Comparison of ENCODE assay signal across 10 cellular contexts in genomic region chr2:16218651-16219050, GRCh38.
DNase-seq lines count a peak whose midpoint lies in the region; ATAC-seq, FAIRE-seq and TF ChIP-seq lines count a peak whose summit lies in the region.
"Had no signal": no experiment of that assay in that cellular context is flagged by ENCODE, and none has a peak within 500 bp of the region (broad histone marks: within the 10 kb centered on the region; RNA-seq: fewer than 3 reads in every experiment).

No MANE protein-coding gene starts in this region.

- H3K4me3 ChIP-seq in mammary epithelial cell (replicated peaks in 1 of 3; ENCODE audit: insufficient read depth in 1 of 3, low read depth in 2 of 3, low read length in 3 of 3) (no peak overlapping the region), transverse colon (no peak overlapping the region)

- in situ Hi-C loops in T47D (cut with HindIII; ENCODE audit: low pct_unique_long_range_greater_than_20kb, low sequenced_read_pairs): no loop called here
- in situ Hi-C loops in mammary epithelial cell (cut with MboI; ENCODE audit: low sequenced_read_pairs in 2 of 2): no loop called here
- in situ Hi-C loops in transverse colon (cut with MboI; ENCODE audit: low pct_ligation_motif_present in 1 of 4, low pct_unique_long_range_greater_than_20kb in 1 of 4, low sequenced_read_pairs in 3 of 4): no loop called here

- TF ChIP-seq POLR2A in transverse colon (IDR thresholded peaks at IDR 0.05): no peak
- TF ChIP-seq POLR2A in GM12891 (IDR thresholded peaks at IDR 0.05; ENCODE audit: low read depth, low read length): no peak

- H4K20me1 ChIP-seq in mammary epithelial cell (ENCODE audit: insufficient read depth, low read length): no peaks in the 10 kb centered on the region

- no peak for FAIRE-seq in GM12891 (lab: Jason Lieb, UNC)

- H3K27me3 ChIP-seq in mammary epithelial cell (ENCODE audit: insufficient read depth, low read length): no peaks in the 10 kb centered on the region
- H3K27me3 ChIP-seq in transverse colon: no peaks in the 10 kb centered on the region

- no peak overlapping the region for H3K4me2 ChIP-seq in mammary epithelial cell (ENCODE audit: insufficient read depth, low read depth, low read length)

- intact Hi-C loops in mammary epithelial cell (cut with micrococcal nuclease) (no loop called here), transverse colon (cut with DNase I; ENCODE audit: low total_unique reads) (no loop called here)

- H3K27ac ChIP-seq in mammary epithelial cell (ENCODE audit: insufficient read depth, low read depth, low read length) (no peak overlapping the region), transverse colon (no peak overlapping the region)

- WGBS in mammary epithelial cell (ENCODE audit: low coverage, missing lambda C conversion rate): 47% methylated on average over 3 of the region's 3 CpGs
- 15 to 20% methylated on average over 1 to 3 of the region's 3 CpGs for WGBS in transverse colon (ENCODE audit: low coverage in 1 of 2), 2 donors

- ATAC-seq in GM19455 (IDR thresholded peaks at IDR 0.05; ENCODE audit: unreplicated experiment): no peak

- TF ChIP-seq EP300 in transverse colon (IDR thresholded peaks at IDR 0.05; ENCODE audit: low read depth): no peak

- no TSS peak for BruUV-seq in mammary epithelial cell (replicated peaks; lab: Mats Ljungman, UMichigan)

- dilution Hi-C loops in mammary epithelial cell (cut with HindIII; ENCODE audit: low sequenced_read_pairs): no loop called here

- H3K79me2 ChIP-seq in mammary epithelial cell (ENCODE audit: insufficient read depth, low read length): no peaks in the 10 kb centered on the region

- CTCF ChIA-PET in mammary epithelial cell (lab: Charles Lee; ENCODE audit: low non-redundant PET): no interaction called here

- H3K36me3 ChIP-seq in mammary epithelial cell (ENCODE audit: insufficient read depth, low read length) (no peaks in the 10 kb centered on the region), transverse colon (no peaks in the 10 kb centered on the region)

- no peak overlapping the region for H2AFZ ChIP-seq in mammary epithelial cell (ENCODE audit: low read depth, low read length)

- no peak overlapping the region for H3K9ac ChIP-seq in mammary epithelial cell (ENCODE audit: insufficient read depth, low read length)

- TF ChIP-seq CTCF in mammary epithelial cell (conservative IDR thresholded peaks at IDR 0.05 in 1 of 2, IDR thresholded peaks at IDR 0.05 in 1 of 2; ENCODE audit: extremely low read depth in 1 of 2, insufficient read depth in 1 of 2, low read depth in 1 of 2, low read length in 2 of 2) (no peak), transverse colon (IDR thresholded peaks at IDR 0.05) (peak; percentile 33 to 56 (median 47))

- DNase-seq in T47D (ENCODE audit: low read depth in 1 of 2, low spot score in 1 of 2) (peak; percentile 37 to 52), mammary epithelial cell (no peak), NCI-H1694 treated with DMSO at 0.1 percent for 48 hours (lab: John Stamatoyannopoulos, UW) (peak; percentile 54), germinal center (ENCODE audit: low spot score) (peak; percentile 23), transverse colon (peak; percentile 60), GM12891 (ENCODE audit: insufficient read length, low spot score) (no peak)
- DNase-seq in activated T-cell treated with anti-CD3 and anti-CD28 coated beads, Interleukin-2, amount 50 U/mL, for 48 hours: no peak
- DNase-seq: CD4-positive, alpha-beta memory T cell; NCI-H2171 treated with DMSO at 0.1 percent for 48 hours had no signal

- no peaks in the 10 kb centered on the region for H3K4me1 ChIP-seq in mammary epithelial cell (ENCODE audit: insufficient read depth, low read length)
- no peaks in the 10 kb centered on the region for H3K4me1 ChIP-seq in transverse colon

- H3K9me3 ChIP-seq in mammary epithelial cell (replicated peaks; ENCODE audit: insufficient read depth, low read length) (peaks cover 26% of the 10 kb centered on the region), transverse colon (no peaks in the 10 kb centered on the region)

TF ChIP-seq in GM12891, 5 proteins besides CTCF, POLR2A, EP300 and RAD21:
- TF ChIP-seq PAX5 (IDR thresholded peaks at IDR 0.05; ENCODE audit: insufficient read depth, low read length, severe bottlenecking) (no peak), POLR2AphosphoS5 (IDR thresholded peaks at IDR 0.05; ENCODE audit: low read depth, low read length) (no peak), TAF1 (IDR thresholded peaks at IDR 0.05; ENCODE audit: low read depth, low read length) (no peak), SPI1 (IDR thresholded peaks at IDR 0.05; ENCODE audit: low read depth, low read length) (no peak), POU2F2 (IDR thresholded peaks at IDR 0.05; ENCODE audit: low read depth, low read length) (no peak)

Comparison
In these comparisons a context has a peak if more than half of its experiments do, and no peak if none do; other contexts are left out.
1. DNase-seq: peak in T47D (2 of 2), NCI-H1694 treated with DMSO at 0.1 percent for 48 hours (single experiment), germinal center (single experiment) and transverse colon (single experiment); none in mammary epithelial cell (single experiment), GM12891 (single experiment) and activated T-cell treated with anti-CD3 and anti-CD28 coated beads, Interleukin-2, amount 50 U/mL, for 48 hours (0 of 2).
2. CTCF ChIP-seq: peak in transverse colon (5 of 5); none in mammary epithelial cell (0 of 2).